Comparison of ENCODE assay signal across 20 cellular contexts in the genomic region with DNA sequence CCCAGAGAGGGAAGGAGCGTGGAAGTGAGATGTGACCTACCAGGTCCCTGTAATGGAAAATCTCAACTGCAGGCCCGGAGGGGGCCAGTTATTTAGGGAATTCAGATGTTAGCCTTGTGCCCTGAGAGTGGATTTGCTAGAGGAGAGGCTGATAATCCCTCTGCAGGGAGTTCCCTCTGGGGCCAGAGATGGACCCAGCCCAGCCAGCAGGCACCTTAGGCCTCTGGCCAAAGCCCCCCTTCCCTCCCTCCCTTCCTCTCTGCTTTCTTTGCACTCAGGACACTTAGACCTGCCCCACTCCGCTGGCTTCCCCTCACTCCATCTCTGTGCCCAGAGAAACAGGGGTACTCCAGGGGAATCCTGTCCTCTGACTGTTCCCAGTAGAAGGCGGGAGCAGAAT. TPM values are rescaled to one million over a fixed set of nuclear protein-coding genes. Genes with fewer than 3 reads are reported as not detected.
A peak's percentile ranks its signal among the peaks of the same experiment; 100 is the strongest.
DNase-seq lines count a peak whose midpoint lies in the region; ATAC-seq and TF ChIP-seq lines count a peak whose summit lies in the region.
"Had no signal": no experiment of that assay in that cellular context is flagged by ENCODE, and none has a peak within 500 bp of the region (broad histone marks: within the 10 kb centered on the region; RNA-seq: fewer than 3 reads in every experiment).

No MANE protein-coding gene starts in this region.

- H3K9me3 ChIP-seq in HUES64 (ENCODE audit: insufficient read depth, low read depth, low read length): no peaks in the 10 kb centered on the region
- H3K9me3 ChIP-seq in esophagus (ENCODE audit: control insufficient read depth in 2 of 2, insufficient read depth in 1 of 2, low read depth in 1 of 2, low read length in 1 of 2): no peaks in the 10 kb centered on the region
- H3K9me3 ChIP-seq: MG63 had no signal

- no peak overlapping the region for H3K4me3 ChIP-seq in HUES64 (ENCODE audit: low read length)
- H3K4me3 ChIP-seq in esophagus (ENCODE audit: low read depth in 1 of 2, low read length in 2 of 2): no peak overlapping the region
- H3K4me3 ChIP-seq: MG63 had no signal

- peaks cover 46% of the 10 kb centered on the region for H3K4me1 ChIP-seq in HUES64 (ENCODE audit: insufficient read depth, low read length)
- no peaks in the 10 kb centered on the region for H3K4me1 ChIP-seq in esophagus (ENCODE audit: control insufficient read depth in 2 of 2, insufficient read depth in 2 of 2, low read length in 1 of 2)

- WGBS in HUES64: 47% methylated on average over 4 of the region's 4 CpGs
- WGBS in esophagus, 2 donors: 72 to 80% methylated on average over 4 of the region's 4 CpGs

- peak in 22 of 49 donors; percentile 21 to 72 (median 53) for DNase-seq in substantia nigra (lab: John Stamatoyannopoulos, UW)
- no peak for DNase-seq in occipital lobe (lab: John Stamatoyannopoulos, UW)
- DNase-seq in GM10266 (ENCODE audit: extremely low spot score): no peak
- DNase-seq in DMS153 (lab: John Stamatoyannopoulos, UW): no peak
- DNase-seq: activated B cell treated with CpG ODN at 0.5 μM for 24 hours; COR-L47; EL; NCI-H146; NCI-H2227 treated with DMSO at 0.1 percent for 48 hours; stimulated activated naive CD8-positive, alpha-beta T cell treated with anti-CD3 and anti-CD28 coated beads, Interleukin-15, amount 100 ng/mL, for 72 hours; T-helper 17 cell had no signal

- no peak for TF ChIP-seq CTCF in GM10266 (IDR thresholded peaks at IDR 0.05; ENCODE audit: control insufficient read depth, insufficient read depth, low read depth, missing control alignments)

- H3K27me3 ChIP-seq in HUES64 (ENCODE audit: insufficient read depth, low read length) (no peaks in the 10 kb centered on the region), esophagus (ENCODE audit: control insufficient read depth in 1 of 2, insufficient read depth in 2 of 2, low read length in 2 of 2) (no peaks in the 10 kb centered on the region), layer of hippocampus (ENCODE audit: control insufficient read depth, insufficient read depth, low read length) (no peaks in the 10 kb centered on the region)
- H3K27me3 ChIP-seq: MG63 had no signal

- no peak overlapping the region for H3K9ac ChIP-seq in HUES64 (ENCODE audit: low read depth, low read length)

- H3K36me3 ChIP-seq in HUES64 (ENCODE audit: insufficient read depth, low read length): no peaks in the 10 kb centered on the region
- H3K36me3 ChIP-seq in esophagus (ENCODE audit: control insufficient read depth in 2 of 2, insufficient read depth in 2 of 2, low read length in 1 of 2): no peaks in the 10 kb centered on the region
- H3K36me3 ChIP-seq: MG63 had no signal

- H3K27ac ChIP-seq in HUES64 (ENCODE audit: low read depth, low read length) (peak overlapping the region; percentile 7; the same call in 1 of the 2 replicates), esophagus (ENCODE audit: low read depth in 2 of 2, low read length in 1 of 2) (peak overlapping the region; percentile 26 to 37), layer of hippocampus (ENCODE audit: low read depth, low read length) (peak overlapping the region; percentile 63), substantia nigra (ENCODE audit: low read depth, low read length, poor library complexity, severe bottlenecking) (peak overlapping the region; percentile 38)

- no peak for ATAC-seq in HG03354 (IDR thresholded peaks at IDR 0.05; ENCODE audit: poor library complexity, severe bottlenecking, unreplicated experiment)
- ATAC-seq: stimulated activated naive CD8-positive, alpha-beta T cell treated with anti-CD3 and anti-CD28 coated beads, Interleukin-15, amount 100 ng/mL, for 72 hours; T-helper 17 cell had no signal

RNA-seq across cellular contexts. Expression of gene ATP1A2, which starts 1.5 kb away (rescaled TPM):
- polyA plus RNA-seq in HUES64 (2013, experiment 1 of 2): 35.4 TPM
- 49.0 TPM for polyA plus RNA-seq in HUES64 (2013, experiment 2 of 2)
- 1 to 10 TPM; 3.4 to 4.3 TPM for polyA plus RNA-seq in esophagus
- total RNA-seq in occipital lobe: 47.1 TPM
- total RNA-seq: activated B cell treated with CpG ODN at 0.5 μM for 24 hours; activated CD8-positive, alpha-beta memory T cell treated with anti-CD3 and anti-CD28 coated beads for 36 hours; activated T-helper 2 cell treated with anti-CD3 and anti-CD28 coated beads, Interferon-gamma antibody, Interleukin-2, Interleukin-4, amounts not matched to agents 10 μg/mL and 5 μg/mL and 100 μg/mL, durations not matched to agents 14 hours and 24 hours and 36 hours; glomerular endothelial cell; T-helper 17 cell had no signal

RNA-seq across cellular contexts. Expression of gene IGSF8, which starts 15.7 kb away (rescaled TPM):
- polyA plus RNA-seq in HUES64 (2013, experiment 1 of 2): 45.0 TPM
- polyA plus RNA-seq in HUES64 (2013, experiment 2 of 2): 45.5 TPM
- polyA plus RNA-seq in esophagus: 10 to 100 TPM; 12.6 to 16.1 TPM
- total RNA-seq in occipital lobe: 49.8 TPM

RNA-seq across cellular contexts. Expression of gene KCNJ9, which starts 32.7 kb away (rescaled TPM):
- polyA plus RNA-seq in HUES64 (2013, experiment 1 of 2): 0.05 TPM
- polyA plus RNA-seq in HUES64 (2013, experiment 2 of 2): 0.13 TPM
- polyA plus RNA-seq in esophagus: not detected
- 14.7 TPM for total RNA-seq in occipital lobe
- total RNA-seq: activated B cell treated with CpG ODN at 0.5 μM for 24 hours; activated CD8-positive, alpha-beta memory T cell treated with anti-CD3 and anti-CD28 coated beads for 36 hours; activated T-helper 2 cell treated with anti-CD3 and anti-CD28 coated beads, Interferon-gamma antibody, Interleukin-2, Interleukin-4, amounts not matched to agents 10 μg/mL and 5 μg/mL and 100 μg/mL, durations not matched to agents 14 hours and 24 hours and 36 hours; glomerular endothelial cell; renal cortical epithelial cell; T-helper 17 cell had no signal

RNA-seq across cellular contexts. Expression of gene ATP1A4, which starts 37.3 kb away (rescaled TPM):
- 0.40 TPM for polyA plus RNA-seq in HUES64 (2013, experiment 1 of 2)
- 0.19 TPM for polyA plus RNA-seq in HUES64 (2013, experiment 2 of 2)
- under 1 TPM in 1 of 2 donors, not detected in 1; 0.06 TPM for polyA plus RNA-seq in esophagus
- 0.31 TPM for total RNA-seq in occipital lobe
- total RNA-seq: activated B cell treated with CpG ODN at 0.5 μM for 24 hours; activated CD8-positive, alpha-beta memory T cell treated with anti-CD3 and anti-CD28 coated beads for 36 hours; glomerular endothelial cell; renal cortical epithelial cell had no signal

RNA-seq across cellular contexts. Expression of gene KCNJ10, which starts 44.1 kb away (rescaled TPM):
- 0.45 TPM for polyA plus RNA-seq in HUES64 (2013, experiment 1 of 2)
- polyA plus RNA-seq in HUES64 (2013, experiment 2 of 2): 0.63 TPM
- not detected for polyA plus RNA-seq in esophagus
- total RNA-seq in occipital lobe: 1.6 TPM
- total RNA-seq: activated B cell treated with CpG ODN at 0.5 μM for 24 hours; activated CD8-positive, alpha-beta memory T cell treated with anti-CD3 and anti-CD28 coated beads for 36 hours; activated T-helper 2 cell treated with anti-CD3 and anti-CD28 coated beads, Interferon-gamma antibody, Interleukin-2, Interleukin-4, amounts not matched to agents 10 μg/mL and 5 μg/mL and 100 μg/mL, durations not matched to agents 14 hours and 24 hours and 36 hours; glomerular endothelial cell; T-helper 17 cell had no signal

Comparison
In these comparisons a context has a peak if more than half of its experiments do, and no peak if none do; other contexts are left out.
1. H3K27ac ChIP-seq: peak in every context shown above with its lines; median percentile 63 in layer of hippocampus; 38 in substantia nigra; 32 in esophagus; 7 in HUES64.